ENCODE assay signal across 9 cellular contexts in the genomic region with DNA sequence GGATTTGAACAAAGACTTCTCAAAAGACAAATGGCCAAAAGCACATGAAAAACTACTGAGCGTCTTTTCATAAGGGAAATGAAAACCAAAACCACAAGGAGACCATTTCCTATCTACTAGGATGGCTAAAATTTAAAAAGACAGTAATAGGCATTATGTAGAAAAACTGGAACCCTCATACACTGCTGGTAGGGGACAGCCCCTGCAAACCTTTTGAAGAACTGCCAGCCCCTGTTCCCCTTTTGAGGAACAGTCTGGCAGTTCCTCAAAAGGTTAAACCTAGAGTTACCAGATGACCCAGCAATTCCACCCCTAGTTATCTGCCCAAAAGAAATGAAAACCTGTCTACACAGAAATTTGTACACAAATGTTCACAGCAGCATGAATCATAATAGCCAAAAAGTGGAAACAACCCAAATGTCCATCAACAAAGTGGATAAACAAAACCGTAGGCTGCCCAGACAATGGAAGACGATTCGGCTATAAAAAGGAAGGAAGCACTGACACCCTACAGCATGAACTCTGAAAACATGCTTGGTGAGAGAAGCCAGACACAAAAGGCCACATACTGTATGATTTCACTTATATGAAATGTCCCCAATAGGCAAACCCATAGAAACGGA. TPM values are rescaled to one million over a fixed set of nuclear protein-coding genes. Genes with fewer than 3 reads are reported as not detected.
DNase-seq lines count a peak whose midpoint lies in the region; ATAC-seq and TF ChIP-seq lines count a peak whose summit lies in the region.
"Had no signal": no experiment of that assay in that cellular context is flagged by ENCODE, and none has a peak within 500 bp of the region (broad histone marks: within the 10 kb centered on the region; RNA-seq: fewer than 3 reads in every experiment).

No MANE protein-coding gene starts in this region.

- DNase-seq in KG1 (lab: John Stamatoyannopoulos, UW) (peak; percentile 74), cardiac fibroblast (ENCODE audit: low read depth in 2 of 2) (peak; percentile 36 to 46), breast epithelium (ENCODE audit: low spot score in 2 of 2) (no peak), NCI-H1436 treated with DMSO at 0.1 percent for 48 hours (lab: John Stamatoyannopoulos, UW) (no peak)
- no peak for DNase-seq in stimulated activated effector memory CD8-positive, alpha-beta T cell treated with anti-CD3 and anti-CD28 coated beads, Interleukin-12 subunit alpha, Interleukin-12 subunit beta, amount 100 ng/mL, for 72 hours (ENCODE audit: low spot score in 2 of 2)

- TF ChIP-seq POLR2A in breast epithelium (IDR thresholded peaks at IDR 0.05), result no peak

- no peaks in the 10 kb centered on the region for H3K9me3 Mint-ChIP-seq in stimulated activated effector memory CD8-positive, alpha-beta T cell treated with anti-CD3 and anti-CD28 coated beads, Interleukin-12 subunit alpha, Interleukin-12 subunit beta, amount 100 ng/mL, for 72 hours

- H3K4me3 ChIP-seq in cardiac fibroblast (replicated peaks in 1 of 2; ENCODE audit: low read depth in 2 of 2, low read length in 2 of 2), result no peak overlapping the region
- no peak overlapping the region for H3K4me3 ChIP-seq in breast epithelium

- TF ChIP-seq CTCF in cardiac fibroblast (IDR thresholded peaks at IDR 0.05; ENCODE audit: low read depth, low read length), result no peak
- no peak for TF ChIP-seq CTCF in breast epithelium (IDR thresholded peaks at IDR 0.05)

- H3K4me3 Mint-ChIP-seq in stimulated activated effector memory CD8-positive, alpha-beta T cell treated with anti-CD3 and anti-CD28 coated beads, Interleukin-12 subunit alpha, Interleukin-12 subunit beta, amount 100 ng/mL, for 72 hours, result peak overlapping the region; percentile 54

- H3K36me3 Mint-ChIP-seq in stimulated activated effector memory CD8-positive, alpha-beta T cell treated with anti-CD3 and anti-CD28 coated beads, Interleukin-12 subunit alpha, Interleukin-12 subunit beta, amount 100 ng/mL, for 72 hours, result peaks cover 34% of the 10 kb centered on the region

- H3K36me3 ChIP-seq in breast epithelium, result no peaks in the 10 kb centered on the region

- H3K9me3 ChIP-seq in breast epithelium, result no peaks in the 10 kb centered on the region

- H3K27ac ChIP-seq in breast epithelium, result peak overlapping the region in 1 of 2 donors; percentile 58

- peak overlapping the region; percentile 96 for H3K27ac Mint-ChIP-seq in stimulated activated effector memory CD8-positive, alpha-beta T cell treated with anti-CD3 and anti-CD28 coated beads, Interleukin-12 subunit alpha, Interleukin-12 subunit beta, amount 100 ng/mL, for 72 hours

- peaks cover 52% of the 10 kb centered on the region for H3K4me1 Mint-ChIP-seq in stimulated activated effector memory CD8-positive, alpha-beta T cell treated with anti-CD3 and anti-CD28 coated beads, Interleukin-12 subunit alpha, Interleukin-12 subunit beta, amount 100 ng/mL, for 72 hours

- intact Hi-C loops in breast epithelium (cut with DNase I; ENCODE audit: low total_unique reads), result no loop called here

- ATAC-seq in GM19438 (IDR thresholded peaks at IDR 0.05; ENCODE audit: low read depth, unreplicated experiment), result peak; percentile 49
- ATAC-seq in stimulated activated effector memory CD8-positive, alpha-beta T cell treated with anti-CD3 and anti-CD28 coated beads, Interleukin-12 subunit alpha, Interleukin-12 subunit beta, amount 100 ng/mL, for 72 hours, result peak; percentile 47
- no peak for ATAC-seq in HG02623 (IDR thresholded peaks at IDR 0.05; ENCODE audit: unreplicated experiment)
- no peak for ATAC-seq in HG03439 (IDR thresholded peaks at IDR 0.05; ENCODE audit: unreplicated experiment)

- no peaks in the 10 kb centered on the region for H3K27me3 ChIP-seq in breast epithelium

- H3K4me1 ChIP-seq in breast epithelium, result peaks cover 0 to 7% of the 10 kb centered on the region in 2 donors

RNA-seq across cellular contexts. Expression of gene CDIP1, which starts 22.9 kb away (rescaled TPM):
- 1 to 10 TPM; 9.1 to 9.9 (median 9.5) TPM for total RNA-seq in breast epithelium

RNA-seq across cellular contexts. Expression of gene HMOX2, which starts 39.5 kb away (rescaled TPM):
- total RNA-seq in breast epithelium, result 10 to 100 TPM; 53.6 to 87.7 (median 65.9) TPM

RNA-seq across cellular contexts. Expression of gene C16orf96, which starts 40.4 kb away (rescaled TPM):
- total RNA-seq in breast epithelium, result not detected
- total RNA-seq: glomerular endothelial cell had no signal

RNA-seq across cellular contexts. Expression of gene NMRAL1, which starts 41.3 kb away (rescaled TPM):
- 10 to 100 TPM; 44.5 to 57.7 (median 51.5) TPM for total RNA-seq in breast epithelium

Comparison
In these comparisons a context has a peak if more than half of its experiments do, and no peak if none do; other contexts are left out.
1. ATAC-seq: peak in GM19438 (single experiment) and stimulated activated effector memory CD8-positive, alpha-beta T cell treated with anti-CD3 and anti-CD28 coated beads, Interleukin-12 subunit alpha, Interleukin-12 subunit beta, amount 100 ng/mL, for 72 hours (single experiment); none in HG02623 (single experiment) and HG03439 (single experiment).
2. DNase-seq: peak in KG1 (single experiment) and cardiac fibroblast (2 of 2); none in stimulated activated effector memory CD8-positive, alpha-beta T cell treated with anti-CD3 and anti-CD28 coated beads, Interleukin-12 subunit alpha, Interleukin-12 subunit beta, amount 100 ng/mL, for 72 hours (0 of 2), breast epithelium (0 of 2) and NCI-H1436 treated with DMSO at 0.1 percent for 48 hours (single experiment).